Comparison of ENCODE assay signal across 8 cellular contexts in the genomic region with DNA sequence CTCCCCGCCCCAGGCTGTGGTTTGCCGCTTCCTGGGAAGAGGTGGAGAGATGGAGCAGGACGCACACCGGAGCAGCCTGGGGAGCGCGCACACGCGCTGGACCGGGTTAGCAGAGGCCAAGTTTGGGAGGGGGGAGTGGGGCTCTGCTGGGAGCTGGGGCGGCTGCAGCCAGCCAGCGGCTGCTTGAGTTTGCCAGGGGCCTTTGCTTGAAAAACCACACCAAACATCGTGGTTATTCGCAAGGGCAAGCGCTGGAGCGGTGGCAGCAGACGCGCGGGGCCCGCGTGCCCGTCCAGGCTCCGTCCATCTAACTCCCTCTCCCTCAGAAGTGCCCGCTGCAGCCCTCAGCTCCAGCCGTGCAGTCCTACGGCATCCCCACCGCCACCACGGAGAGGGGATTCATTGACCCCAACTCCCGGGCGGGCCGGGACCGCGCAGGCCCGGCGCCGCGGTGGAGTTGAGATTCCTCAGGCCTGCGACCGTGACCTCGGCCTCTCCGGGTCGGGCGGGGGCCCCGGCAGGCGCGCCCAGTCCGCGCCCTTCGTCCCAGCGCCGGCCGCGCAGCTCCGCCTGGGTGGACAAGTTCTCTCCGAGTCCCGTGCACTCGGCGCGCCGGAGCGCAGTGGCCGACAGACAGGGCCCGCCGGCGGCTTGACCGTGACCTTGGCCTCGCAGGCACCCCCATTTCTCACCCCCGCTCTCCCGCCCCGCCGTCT. TPM values are rescaled to one million over a fixed set of nuclear protein-coding genes. Genes with fewer than 3 reads are reported as not detected.
A peak's percentile ranks its signal among the peaks of the same experiment; 100 is the strongest.
DNase-seq lines count a peak whose midpoint lies in the region; ATAC-seq and TF ChIP-seq lines count a peak whose summit lies in the region.

No MANE protein-coding gene starts in this region.

- TF ChIP-seq CTCF in esophagus muscularis mucosa (IDR thresholded peaks at IDR 0.05), result no peak
- no peak for TF ChIP-seq CTCF in mesothelial cell of epicardium (IDR thresholded peaks at IDR 0.05; ENCODE audit: unreplicated experiment)
- no peak for TF ChIP-seq CTCF in OCI-LY7 (conservative IDR thresholded peaks at IDR 0.05; ENCODE audit: low read length)

- peaks cover 2% of the 10 kb centered on the region for H3K27me3 Mint-ChIP-seq in mesothelial cell of epicardium (ENCODE audit: low read depth)

- H3K36me3 Mint-ChIP-seq in mesothelial cell of epicardium, result peaks cover 19% of the 10 kb centered on the region

- CTCF ChIA-PET in OCI-LY7 (lab: Charles Lee; ENCODE audit: unreplicated experiment), result no interaction called here

- no peak for TF ChIP-seq EP300 in esophagus muscularis mucosa (IDR thresholded peaks at IDR 0.05)

- no peak for DNase-seq in Right ventricle myocardium inferior (ENCODE audit: missing footprints)
- DNase-seq in cardiac septum (ENCODE audit: low spot score), result no peak
- DNase-seq in esophagus muscularis mucosa (ENCODE audit: extremely low spot score), result peak; percentile 79
- peak in 1 of 2 experiments; percentile 51 for DNase-seq in mesothelial cell of epicardium (ENCODE audit: low spot score in 2 of 2, unreplicated experiment in 2 of 2)
- no peak for DNase-seq in NAMALWA (ENCODE audit: low spot score)
- no peak for DNase-seq in GM19240 (ENCODE audit: insufficient read length, low spot score)
- no peak for DNase-seq in OCI-LY7 (ENCODE audit: low spot score)

- H3K4me2 ChIP-seq in OCI-LY7 (ENCODE audit: low read length), result no peak overlapping the region

- no peak for TF ChIP-seq POLR2A in esophagus muscularis mucosa (IDR thresholded peaks at IDR 0.05; ENCODE audit: low read depth)

- intact Hi-C loops in Right ventricle myocardium inferior (cut with DNase I) (loop anchor here (10.0 kb wide), 1 partner anchor 550 kb away; no protein-coding TSS in a partner anchor), cardiac septum (cut with DNase I) (loop anchor here (10.0 kb wide), 1 partner anchor 270 kb away; no protein-coding TSS in a partner anchor), esophagus muscularis mucosa (cut with DNase I) (loop anchor here (10.0 kb wide), 1 partner anchor 270 kb away; no protein-coding TSS in a partner anchor), OCI-LY7 (cut with micrococcal nuclease; ENCODE audit: unreplicated experiment) (no loop called here)

- H3K4me3 Mint-ChIP-seq in mesothelial cell of epicardium, result peak overlapping the region; percentile 89

- peaks cover 0 to 26% (median 18%) of the 10 kb centered on the region in 4 donors for H3K36me3 ChIP-seq in esophagus muscularis mucosa
- peaks cover 2% of the 10 kb centered on the region for H3K36me3 ChIP-seq in urinary bladder (ENCODE audit: insufficient read depth)
- no peaks in the 10 kb centered on the region for H3K36me3 ChIP-seq in OCI-LY7 (ENCODE audit: insufficient read depth, low read length)

- H2AFZ ChIP-seq in OCI-LY7 (ENCODE audit: low read length), result no peak overlapping the region

- no peaks in the 10 kb centered on the region for H3K27me3 ChIP-seq in esophagus muscularis mucosa

- H3K79me2 ChIP-seq in OCI-LY7 (ENCODE audit: insufficient read depth, low read depth, low read length), result no peaks in the 10 kb centered on the region

- H3K4me3 ChIP-seq in esophagus muscularis mucosa (peak overlapping the region; percentile 53 to 98 (median 96)), urinary bladder (ENCODE audit: low read depth, low read length) (peak overlapping the region; percentile 63), OCI-LY7 (ENCODE audit: low read depth, low read length, poor library complexity, severe bottlenecking) (no peak overlapping the region)

- BruUV-seq in OCI-LY7 (replicated peaks; lab: Mats Ljungman, UMichigan), result no TSS peak

- peak; percentile 26 for ATAC-seq in Right ventricle myocardium inferior

- H3K9me3 ChIP-seq in esophagus muscularis mucosa, result no peaks in the 10 kb centered on the region
- no peaks in the 10 kb centered on the region for H3K9me3 ChIP-seq in OCI-LY7 (ENCODE audit: low read length)

- POLR2A ChIA-PET in OCI-LY7 (lab: Charles Lee), result no interaction called here

- no peaks in the 10 kb centered on the region for H4K20me1 ChIP-seq in OCI-LY7 (ENCODE audit: insufficient read depth, low read length)

- no peaks in the 10 kb centered on the region for H3K9me2 ChIP-seq in OCI-LY7 (ENCODE audit: insufficient read depth, low read length)

- H3K4me1 Mint-ChIP-seq in mesothelial cell of epicardium, result peaks cover 65% of the 10 kb centered on the region

- H3K4me1 ChIP-seq in esophagus muscularis mucosa (peaks cover 43 to 76% (median 72%) of the 10 kb centered on the region in 4 donors), urinary bladder (ENCODE audit: insufficient read depth) (no peaks in the 10 kb centered on the region), OCI-LY7 (ENCODE audit: insufficient read depth, low read length, poor library complexity, severe bottlenecking) (peaks cover 4% of the 10 kb centered on the region)

- peak overlapping the region; percentile 97 to 100 (median 98) for H3K27ac ChIP-seq in esophagus muscularis mucosa (replicated peaks in 1 of 4)
- peak overlapping the region; percentile 88 for H3K27ac ChIP-seq in urinary bladder (ENCODE audit: low read depth)
- no peak overlapping the region for H3K27ac ChIP-seq in OCI-LY7 (ENCODE audit: low read depth, low read length, poor library complexity, severe bottlenecking)

- H3K27ac Mint-ChIP-seq in mesothelial cell of epicardium, result peak overlapping the region; percentile 90

- WGBS in esophagus muscularis mucosa, result 18% methylated on average over 12 of the region's 70 CpGs
- 10% methylated on average over 70 of the region's 70 CpGs for WGBS in urinary bladder

- no peaks in the 10 kb centered on the region for H3K9me3 Mint-ChIP-seq in mesothelial cell of epicardium

RNA-seq across cellular contexts. Expression of gene PTGR3, which starts 4.5 kb away (rescaled TPM):
- total RNA-seq in Right ventricle myocardium inferior, result 71.5 TPM
- total RNA-seq in cardiac septum, result 33.7 TPM
- total RNA-seq in esophagus muscularis mucosa, result 10 to 100 TPM in 3 of 4 donors, 1 to 10 TPM in 1; 9.6 to 27.5 (median 20.1) TPM
- total RNA-seq in mesothelial cell of epicardium, result 47.0 to 52.6 TPM (median 52.1 TPM) in 3 replicates
- total RNA-seq in urinary bladder, result 20.8 TPM
- 23.9 TPM for polyA plus RNA-seq in urinary bladder
- total RNA-seq in OCI-LY7 (2014; rRNA removed; shearing (Covaris generic)), result 1.8 and 3.0 TPM in 2 replicates
- total RNA-seq in OCI-LY7 (2022), result 14.9 and 16.6 TPM in 2 replicates

RNA-seq across cellular contexts. Expression of gene TSHZ1, which starts 6.2 kb away (rescaled TPM):
- total RNA-seq in Right ventricle myocardium inferior, result 23.1 TPM
- 13.3 TPM for total RNA-seq in cardiac septum
- total RNA-seq in esophagus muscularis mucosa, result 10 to 100 TPM; 17.9 to 41.7 (median 32.2) TPM
- 48.6 to 50.6 TPM (median 50.0 TPM) in 3 replicates for total RNA-seq in mesothelial cell of epicardium
- 10.3 TPM for total RNA-seq in urinary bladder
- polyA plus RNA-seq in urinary bladder, result 22.5 TPM
- total RNA-seq in OCI-LY7 (2014; rRNA removed; shearing (Covaris generic)), result 4.6 and 5.9 TPM in 2 replicates
- 9.5 and 10.5 TPM in 2 replicates for total RNA-seq in OCI-LY7 (2022)
